In genomic region chr19:51136891-51137551, GRCh38 we compare ENCODE assay signal across 1 cellular context.
TF ChIP-seq lines count a peak whose summit lies in the region.

No MANE protein-coding gene starts in this region.

TF ChIP-seq in H1, 55 proteins besides CTCF, POLR2A, EP300 and RAD21:
- TF ChIP-seq TAF7 (optimal IDR thresholded peaks at IDR 0.05; ENCODE audit: borderline replicate concordance, low read depth, low read length) (peak; percentile 81), CBX5 (IDR thresholded peaks at IDR 0.05; ENCODE audit: low read depth, low read length) (no peak), TBP (IDR thresholded peaks at IDR 0.05; ENCODE audit: low read depth, low read length) (peak; percentile 28; the same call in 1 of the 2 replicates), POLR2AphosphoS5 (IDR thresholded peaks at IDR 0.05; ENCODE audit: low read depth, low read length) (peak; percentile 62), SP2 (IDR thresholded peaks at IDR 0.05; ENCODE audit: low read length) (no peak), ATF2 (IDR thresholded peaks at IDR 0.05; ENCODE audit: low read length) (no peak), SAP30 (IDR thresholded peaks at IDR 0.05; ENCODE audit: insufficient read depth, insufficient replicate concordance, low read length) (no peak), CEBPB (IDR thresholded peaks at IDR 0.05; ENCODE audit: low read depth, low read length) (no peak), EGR1 (IDR thresholded peaks at IDR 0.05; ENCODE audit: borderline replicate concordance, low read depth, low read length) (no peak)
